Comparison of ENCODE assay signal across 11 cellular contexts in genomic region chr10:72218756-72219155, GRCh38. TPM values are rescaled to one million over a fixed set of nuclear protein-coding genes. Genes with fewer than 3 reads are reported as not detected.
DNase-seq lines count a peak whose midpoint lies in the region; ATAC-seq and TF ChIP-seq lines count a peak whose summit lies in the region.
"Had no signal": no experiment of that assay in that cellular context is flagged by ENCODE, and none has a peak within 500 bp of the region (broad histone marks: within the 10 kb centered on the region; RNA-seq: fewer than 3 reads in every experiment).

No MANE protein-coding gene starts in this region.

- intact Hi-C loops in prostate gland (cut with DNase I) = loop anchor here (5.0 to 10.0 kb wide), 3 partner anchors 39 to 254 kb away; partner anchors contain the start of gene CHST3

- peak overlapping the region; percentile 80 to 99 (median 84) for H3K4me3 Mint-ChIP-seq in CD4-positive, CD25-positive, alpha-beta regulatory T cell

- TF ChIP-seq POLR2A in prostate gland (IDR thresholded peaks at IDR 0.05) = no peak

- 22% methylated on average over 3 of the region's 3 CpGs for WGBS in prostate gland

- H3K27ac ChIP-seq in CD4-positive, CD25-positive, alpha-beta regulatory T cell (ENCODE audit: insufficient read depth, low read length, poor library complexity, severe bottlenecking) = peak overlapping the region; percentile 98
- peak overlapping the region; percentile 70 for H3K27ac ChIP-seq in OCI-LY3 (ENCODE audit: low read length)
- peak overlapping the region; percentile 46 for H3K27ac ChIP-seq in effector memory CD4-positive, alpha-beta T cell (ENCODE audit: insufficient read depth, low read length, poor library complexity, severe bottlenecking)
- H3K27ac ChIP-seq in prostate gland = peak overlapping the region; percentile 61 to 76

- no peaks in the 10 kb centered on the region for H3K9me3 Mint-ChIP-seq in CD4-positive, CD25-positive, alpha-beta regulatory T cell

- peak overlapping the region; percentile 64 for H3K4me3 ChIP-seq in CD4-positive, CD25-positive, alpha-beta regulatory T cell (ENCODE audit: low read depth, low read length)
- H3K4me3 ChIP-seq in OCI-LY3 (ENCODE audit: low read length) = peak overlapping the region; percentile 44
- H3K4me3 ChIP-seq in effector memory CD4-positive, alpha-beta T cell (ENCODE audit: insufficient read depth, low read depth, low read length, poor library complexity, severe bottlenecking) = no peak overlapping the region
- no peak overlapping the region for H3K4me3 ChIP-seq in prostate gland
- H3K4me3 ChIP-seq: MG63 had no signal

- no peak overlapping the region for H2AFZ ChIP-seq in OCI-LY3 (ENCODE audit: low read depth, low read length)

- H3K9me3 ChIP-seq in CD4-positive, CD25-positive, alpha-beta regulatory T cell (ENCODE audit: control insufficient read depth in 2 of 2, low read length in 2 of 2) = no peaks in the 10 kb centered on the region
- no peaks in the 10 kb centered on the region for H3K9me3 ChIP-seq in OCI-LY3 (ENCODE audit: insufficient read depth, low read length)
- H3K9me3 ChIP-seq in effector memory CD4-positive, alpha-beta T cell (ENCODE audit: control insufficient read depth, low read length) = no peaks in the 10 kb centered on the region
- no peaks in the 10 kb centered on the region for H3K9me3 ChIP-seq in prostate gland
- H3K9me3 ChIP-seq: MG63 had no signal

- no peaks in the 10 kb centered on the region for H3K27me3 ChIP-seq in CD4-positive, CD25-positive, alpha-beta regulatory T cell (ENCODE audit: control insufficient read depth, insufficient read depth, low read length)
- no peaks in the 10 kb centered on the region for H3K27me3 ChIP-seq in OCI-LY3 (ENCODE audit: low read depth, low read length)
- H3K27me3 ChIP-seq in effector memory CD4-positive, alpha-beta T cell (replicated peaks; ENCODE audit: control insufficient read depth, insufficient read depth, low read length, poor library complexity, severe bottlenecking) = no peaks in the 10 kb centered on the region
- no peaks in the 10 kb centered on the region for H3K27me3 ChIP-seq in prostate gland (replicated peaks; ENCODE audit: insufficient read depth)
- H3K27me3 ChIP-seq: MG63 had no signal

- peaks cover 7% of the 10 kb centered on the region for H3K36me3 ChIP-seq in CD4-positive, CD25-positive, alpha-beta regulatory T cell (ENCODE audit: control insufficient read depth, insufficient read depth, low read length)
- H3K36me3 ChIP-seq in OCI-LY3 (replicated peaks; ENCODE audit: low read depth, low read length) (no peaks in the 10 kb centered on the region), prostate gland (no peaks in the 10 kb centered on the region)
- peaks cover 6% of the 10 kb centered on the region for H3K36me3 ChIP-seq in effector memory CD4-positive, alpha-beta T cell (ENCODE audit: control insufficient read depth, insufficient read depth, low read length)

- H3K4me1 Mint-ChIP-seq in CD4-positive, CD25-positive, alpha-beta regulatory T cell = peaks cover 27 to 70% (median 35%) of the 10 kb centered on the region in 4 donors

- H3K79me2 ChIP-seq in OCI-LY3 (ENCODE audit: low read length) = peaks cover 29% of the 10 kb centered on the region

- H3K36me3 Mint-ChIP-seq in CD4-positive, CD25-positive, alpha-beta regulatory T cell = peaks cover 19% of the 10 kb centered on the region

- no peaks in the 10 kb centered on the region for H3K27me3 Mint-ChIP-seq in CD4-positive, CD25-positive, alpha-beta regulatory T cell

- DNase-seq in CD4-positive, CD25-positive, alpha-beta regulatory T cell = no peak
- DNase-seq in effector memory CD4-positive, alpha-beta T cell = no peak
- no peak for DNase-seq in prostate gland (ENCODE audit: low spot score)
- DNase-seq in iPS-NIHi11 (ENCODE audit: low spot score) = no peak
- DNase-seq in kidney tubule cell (ENCODE audit: low spot score) = no peak
- no peak for DNase-seq in OCI-M2 (lab: John Stamatoyannopoulos, UW; ENCODE audit: unreplicated experiment)
- DNase-seq: activated CD4-positive, alpha-beta T cell treated with anti-CD3 and anti-CD28 coated beads, Interleukin-2, amount 50 U/mL, for 48 hours; MG63; stimulated activated CD4-positive, alpha-beta T cell treated with anti-CD3 and anti-CD28 coated beads, Interleukin-1b, Interleukin-23, amount 100 ng/mL, for 48 hours had no signal

- H3K4me2 ChIP-seq in OCI-LY3 (ENCODE audit: low read length) = peak overlapping the region; percentile 74

- 0 out of 2 replicates have a peak, but pooled peaks cover 8% of the 10 kb centered on the region for H4K20me1 ChIP-seq in OCI-LY3 (ENCODE audit: insufficient read depth, low read length)

- H3K27ac Mint-ChIP-seq in CD4-positive, CD25-positive, alpha-beta regulatory T cell = peak overlapping the region; percentile 83 to 87 (median 86)

- TF ChIP-seq CTCF in OCI-LY3 (IDR thresholded peaks at IDR 0.05; ENCODE audit: low read depth, low read length) (no peak), prostate gland (IDR thresholded peaks at IDR 0.05) (no peak)

- H3K4me1 ChIP-seq in CD4-positive, CD25-positive, alpha-beta regulatory T cell (ENCODE audit: control insufficient read depth, insufficient read depth, low read length, poor library complexity, severe bottlenecking) = peaks cover 61% of the 10 kb centered on the region
- H3K4me1 ChIP-seq in OCI-LY3 (ENCODE audit: low read length) = peaks cover 42% of the 10 kb centered on the region
- H3K4me1 ChIP-seq in effector memory CD4-positive, alpha-beta T cell (ENCODE audit: control insufficient read depth, insufficient read depth, low read length, poor library complexity, severe bottlenecking) = peaks cover 20% of the 10 kb centered on the region
- no peaks in the 10 kb centered on the region for H3K4me1 ChIP-seq in prostate gland (replicated peaks)

- no peak for ATAC-seq in CD4-positive, CD25-positive, alpha-beta regulatory T cell (ENCODE audit: low read depth in 2 of 2)
- ATAC-seq in GM18502 (IDR thresholded peaks at IDR 0.05; ENCODE audit: poor library complexity, unreplicated experiment) = no peak

- peak overlapping the region; percentile 19; the same call in 1 of the 2 replicates for H3K9ac ChIP-seq in OCI-LY3 (ENCODE audit: low read length)

RNA-seq across cellular contexts. Expression of gene ASCC1, which starts 2.7 kb away (rescaled TPM):
- total RNA-seq in CD4-positive, CD25-positive, alpha-beta regulatory T cell = 25.2 TPM
- polyA plus RNA-seq in CD4-positive, CD25-positive, alpha-beta regulatory T cell = 10 to 100 TPM; 20.5 to 28.8 (median 27.2) TPM
- 10 to 100 TPM; 14.8 to 38.3 TPM for total RNA-seq in prostate gland

RNA-seq across cellular contexts. Expression of gene ANAPC16, which starts 2.9 kb away (rescaled TPM):
- total RNA-seq in CD4-positive, CD25-positive, alpha-beta regulatory T cell = 86.6 TPM
- polyA plus RNA-seq in CD4-positive, CD25-positive, alpha-beta regulatory T cell = 100 to 1,000 TPM; 282 to 361 (median 288) TPM
- total RNA-seq in prostate gland = 100 to 1,000 TPM in 1 of 2 donors, 10 to 100 TPM in 1; 73.4 to 123 TPM

RNA-seq across cellular contexts. Expression of gene DDIT4, which starts 55.0 kb away (rescaled TPM):
- 403 TPM for total RNA-seq in CD4-positive, CD25-positive, alpha-beta regulatory T cell
- polyA plus RNA-seq in CD4-positive, CD25-positive, alpha-beta regulatory T cell = 100 to 1,000 TPM in 1 of 4 donors, 10 to 100 TPM in 3; 62.1 to 123 (median 76.6) TPM
- 100 to 1,000 TPM; 259 to 265 TPM for total RNA-seq in prostate gland

Comparison
In these comparisons a context has a peak if more than half of its experiments do, and no peak if none do; other contexts are left out.
1. H3K27ac ChIP-seq: peak in every context shown above with its lines; median percentile 98 in CD4-positive, CD25-positive, alpha-beta regulatory T cell; 70 in OCI-LY3; 68 in prostate gland; 46 in effector memory CD4-positive, alpha-beta T cell.
2. H3K4me3 ChIP-seq: peak in CD4-positive, CD25-positive, alpha-beta regulatory T cell (single experiment) and OCI-LY3 (single experiment); none in effector memory CD4-positive, alpha-beta T cell (single experiment) and prostate gland (0 of 2).